In genomic region chr10:104548090-104548489, GRCh38 we compare ENCODE assay signal across 18 cellular contexts.
DNase-seq lines count a peak whose midpoint lies in the region; ATAC-seq and TF ChIP-seq lines count a peak whose summit lies in the region.
"Had no signal": no experiment of that assay in that cellular context is flagged by ENCODE, and none has a peak within 500 bp of the region (broad histone marks: within the 10 kb centered on the region; RNA-seq: fewer than 3 reads in every experiment).

No MANE protein-coding gene starts in this region.

- TF ChIP-seq CTCF in MM.1S (IDR thresholded peaks at IDR 0.05; ENCODE audit: low read length), result no peak

- DNase-seq in AG08395 (ENCODE audit: low spot score), result peak; percentile 22
- DNase-seq in MM.1S, result peak; percentile 14
- peak; percentile 16 to 65 for DNase-seq in T47D (ENCODE audit: low read depth in 1 of 2, low spot score in 1 of 2)
- peak; percentile 63 for DNase-seq in islet precursor cell
- no peak for DNase-seq in stimulated activated naive CD8-positive, alpha-beta T cell treated with anti-CD3 and anti-CD28 coated beads, Interleukin-15, amount 100 ng/mL, for 72 hours
- DNase-seq in T-helper 2 cell treated with Interferon-gamma antibody and Interleukin-4, amounts not matched to agents 5 μg/mL and 100 μg/mL, for 36 hours (ENCODE audit: low spot score), result no peak
- DNase-seq in activated gamma-delta T cell (lab: John Stamatoyannopoulos, UW), result no peak
- DNase-seq: activated CD4-positive, alpha-beta T cell treated with anti-CD3 and anti-CD28 coated beads for 48 hours; activated T-cell treated with anti-CD3 and anti-CD28 coated beads, Interleukin-2, amount 50 U/mL, for 4 hours; amniotic stem cell; DMS79; dorsolateral prefrontal cortex; kidney; NCI-H1417 treated with DMSO at 0.1 percent for 48 hours; Peyer's patch had no signal

- H3K4me1 ChIP-seq in MM.1S (ENCODE audit: low read length), result no peaks in the 10 kb centered on the region
- H3K4me1 ChIP-seq: Peyer's patch, suprapubic skin had no signal

- ATAC-seq in stimulated activated naive CD8-positive, alpha-beta T cell treated with anti-CD3 and anti-CD28 coated beads, Interleukin-15, amount 100 ng/mL, for 72 hours, result no peak
- ATAC-seq in GM21390 (IDR thresholded peaks at IDR 0.05; ENCODE audit: unreplicated experiment), result no peak
- ATAC-seq: activated T-cell treated with anti-CD3 and anti-CD28 coated beads, Interleukin-2, amount 50 U/mL, for 4 hours had no signal

- no peaks in the 10 kb centered on the region for H3K4me1 Mint-ChIP-seq in stimulated activated naive CD8-positive, alpha-beta T cell treated with anti-CD3 and anti-CD28 coated beads, Interleukin-15, amount 100 ng/mL, for 72 hours
- H3K4me1 Mint-ChIP-seq in T-helper 2 cell treated with Interferon-gamma antibody and Interleukin-4, amounts not matched to agents 5 μg/mL and 100 μg/mL, for 36 hours (ENCODE audit: low read depth), result no peaks in the 10 kb centered on the region
- H3K4me1 Mint-ChIP-seq: B cell had no signal

- no peaks in the 10 kb centered on the region for H3K36me3 Mint-ChIP-seq in T-helper 2 cell treated with Interferon-gamma antibody and Interleukin-4, amounts not matched to agents 5 μg/mL and 100 μg/mL, for 36 hours (ENCODE audit: low read depth)

- no peaks in the 10 kb centered on the region for H3K79me2 ChIP-seq in MM.1S (ENCODE audit: low read length)

- H3K4me3 ChIP-seq in MM.1S (ENCODE audit: low read length), result no peak overlapping the region
- H3K4me3 ChIP-seq: dorsolateral prefrontal cortex, Peyer's patch, suprapubic skin had no signal

- in situ Hi-C loops in T47D (cut with HindIII; ENCODE audit: low pct_unique_long_range_greater_than_20kb, low sequenced_read_pairs), result no loop called here

- H3K4me3 Mint-ChIP-seq in stimulated activated naive CD8-positive, alpha-beta T cell treated with anti-CD3 and anti-CD28 coated beads, Interleukin-15, amount 100 ng/mL, for 72 hours, result no peak overlapping the region
- H3K4me3 Mint-ChIP-seq in T-helper 2 cell treated with Interferon-gamma antibody and Interleukin-4, amounts not matched to agents 5 μg/mL and 100 μg/mL, for 36 hours, result no peak overlapping the region
- H3K4me3 Mint-ChIP-seq: activated T-cell treated with anti-CD3 and anti-CD28 coated beads, Interleukin-2, amount 50 U/mL, for 4 hours; B cell had no signal

- no peaks in the 10 kb centered on the region for H3K27me3 ChIP-seq in MM.1S (replicated peaks; ENCODE audit: insufficient read depth, low read length)
- H3K27me3 ChIP-seq: Peyer's patch, suprapubic skin had no signal

- H3K27me3 Mint-ChIP-seq in stimulated activated naive CD8-positive, alpha-beta T cell treated with anti-CD3 and anti-CD28 coated beads, Interleukin-15, amount 100 ng/mL, for 72 hours, result peaks cover 16% of the 10 kb centered on the region
- no peaks in the 10 kb centered on the region for H3K27me3 Mint-ChIP-seq in T-helper 2 cell treated with Interferon-gamma antibody and Interleukin-4, amounts not matched to agents 5 μg/mL and 100 μg/mL, for 36 hours (ENCODE audit: low read depth)
- H3K27me3 Mint-ChIP-seq: B cell had no signal

- H3K27ac Mint-ChIP-seq in stimulated activated naive CD8-positive, alpha-beta T cell treated with anti-CD3 and anti-CD28 coated beads, Interleukin-15, amount 100 ng/mL, for 72 hours, result no peak overlapping the region
- H3K27ac Mint-ChIP-seq in T-helper 2 cell treated with Interferon-gamma antibody and Interleukin-4, amounts not matched to agents 5 μg/mL and 100 μg/mL, for 36 hours, result no peak overlapping the region
- H3K27ac Mint-ChIP-seq: B cell had no signal

- no peaks in the 10 kb centered on the region for H3K9me3 Mint-ChIP-seq in stimulated activated naive CD8-positive, alpha-beta T cell treated with anti-CD3 and anti-CD28 coated beads, Interleukin-15, amount 100 ng/mL, for 72 hours
- no peaks in the 10 kb centered on the region for H3K9me3 Mint-ChIP-seq in T-helper 2 cell treated with Interferon-gamma antibody and Interleukin-4, amounts not matched to agents 5 μg/mL and 100 μg/mL, for 36 hours
- H3K9me3 Mint-ChIP-seq: activated T-cell treated with anti-CD3 and anti-CD28 coated beads, Interleukin-2, amount 50 U/mL, for 4 hours had no signal

- H3K4me2 ChIP-seq in MM.1S (ENCODE audit: low read depth, low read length), result no peak overlapping the region

- no peak overlapping the region for H2AFZ ChIP-seq in MM.1S (ENCODE audit: low read length)

- no peaks in the 10 kb centered on the region for H3K36me3 ChIP-seq in MM.1S (replicated peaks; ENCODE audit: insufficient read depth, low read length)
- H3K36me3 ChIP-seq: Peyer's patch, suprapubic skin had no signal

- H4K20me1 ChIP-seq in MM.1S (ENCODE audit: insufficient read depth, low read length), result no peaks in the 10 kb centered on the region

- no peak overlapping the region for H3K27ac ChIP-seq in MM.1S (ENCODE audit: low read length)
- H3K27ac ChIP-seq: dorsolateral prefrontal cortex, Peyer's patch, suprapubic skin had no signal

- H3K9me2 ChIP-seq in MM.1S (replicated peaks; ENCODE audit: insufficient read depth, low read length), result no peaks in the 10 kb centered on the region

- no peaks in the 10 kb centered on the region for H3F3A ChIP-seq in MM.1S (ENCODE audit: insufficient read depth, low read length)

- no peaks in the 10 kb centered on the region for H3K9me3 ChIP-seq in MM.1S (replicated peaks; ENCODE audit: insufficient read depth, low read length)
- H3K9me3 ChIP-seq: Peyer's patch, suprapubic skin had no signal

- no peak overlapping the region for H3K9ac ChIP-seq in MM.1S (ENCODE audit: low read length)

Comparison
In these comparisons a context has a peak if more than half of its experiments do, and no peak if none do; other contexts are left out.
1. DNase-seq: peak in AG08395 (single experiment), MM.1S (single experiment), T47D (2 of 2) and islet precursor cell (single experiment); none in stimulated activated naive CD8-positive, alpha-beta T cell treated with anti-CD3 and anti-CD28 coated beads, Interleukin-15, amount 100 ng/mL, for 72 hours (0 of 2), T-helper 2 cell treated with Interferon-gamma antibody and Interleukin-4, amounts not matched to agents 5 μg/mL and 100 μg/mL, for 36 hours (single experiment) and activated gamma-delta T cell (single experiment).